ENCODE assay signal across 1 cellular context in the genomic region with DNA sequence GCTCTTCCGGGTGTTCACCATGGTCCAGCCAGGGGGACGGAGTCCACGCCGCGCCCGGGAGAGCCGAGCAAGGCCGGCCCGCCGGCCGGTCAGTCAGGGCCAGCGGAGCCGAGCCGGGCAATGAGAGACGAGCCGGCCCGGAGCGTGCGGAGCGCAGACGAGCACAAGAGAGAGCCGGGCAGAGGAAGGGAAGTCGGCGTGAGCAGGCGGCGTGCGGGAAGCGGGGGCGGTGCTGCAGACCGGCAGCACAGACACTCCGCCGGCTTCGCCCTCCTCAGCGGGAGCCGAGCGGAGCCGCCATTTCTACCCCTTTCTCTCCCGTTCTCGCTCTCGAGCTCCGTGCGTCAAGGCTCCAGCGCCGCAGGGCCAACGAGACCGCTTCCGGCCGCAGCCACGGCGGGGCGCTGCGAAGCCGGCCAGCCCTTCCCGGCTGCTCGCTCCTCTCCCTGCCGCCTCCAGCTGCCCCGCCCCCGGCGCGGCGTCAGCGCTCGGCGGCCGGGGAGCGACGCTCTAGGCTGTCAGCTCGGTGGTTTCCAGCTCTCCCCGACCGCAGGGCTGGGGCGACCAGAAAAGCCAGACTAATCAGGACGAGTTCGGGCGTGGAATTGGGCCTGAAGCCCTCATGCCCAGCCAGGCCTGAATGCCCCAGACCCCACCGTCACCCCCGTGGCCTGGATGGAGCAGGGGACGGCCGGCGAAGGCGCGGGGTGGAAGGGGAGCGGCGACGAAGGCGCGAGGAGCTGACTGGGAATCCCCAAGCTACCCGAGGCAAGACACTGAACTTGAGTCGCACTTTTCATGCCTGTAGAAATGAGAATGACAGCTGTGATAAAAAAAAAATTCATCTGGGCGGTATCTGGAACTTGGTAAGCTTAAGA.
TF ChIP-seq lines count a peak whose summit lies in the region.

ATAD2B (minus strand) TSS at position 374 of the 878 bp plus-strand sequence; CDS start at position 21, 353 bp downstream.

TF ChIP-seq in K562, 482 proteins besides CTCF, POLR2A, EP300 and RAD21 (continued from another document and continues in another):
- TF ChIP-seq, protein P1, sequence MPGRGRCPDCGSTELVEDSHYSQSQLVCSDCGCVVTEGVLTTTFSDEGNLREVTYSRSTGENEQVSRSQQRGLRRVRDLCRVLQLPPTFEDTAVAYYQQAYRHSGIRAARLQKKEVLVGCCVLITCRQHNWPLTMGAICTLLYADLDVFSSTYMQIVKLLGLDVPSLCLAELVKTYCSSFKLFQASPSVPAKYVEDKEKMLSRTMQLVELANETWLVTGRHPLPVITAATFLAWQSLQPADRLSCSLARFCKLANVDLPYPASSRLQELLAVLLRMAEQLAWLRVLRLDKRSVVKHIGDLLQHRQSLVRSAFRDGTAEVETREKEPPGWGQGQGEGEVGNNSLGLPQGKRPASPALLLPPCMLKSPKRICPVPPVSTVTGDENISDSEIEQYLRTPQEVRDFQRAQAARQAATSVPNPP (IDR thresholded peaks at IDR 0.05; ENCODE audit: borderline replicate concordance, insufficient read depth, insufficient read length), result no peak
- no peak for TF ChIP-seq HDGF (IDR thresholded peaks at IDR 0.05)
- TF ChIP-seq KAT8 (IDR thresholded peaks at IDR 0.05; ENCODE audit: low read depth), result no peak
- TF ChIP-seq MEF2D (tag; conservative IDR thresholded peaks at IDR 0.05; ENCODE audit: low read depth), result no peak
- no peak for TF ChIP-seq ZNF449 (CRISPR knock-in tag; IDR thresholded peaks at IDR 0.05)
- no peak for TF ChIP-seq ZNF280B (CRISPR knock-in tag; IDR thresholded peaks at IDR 0.05)
- no peak for TF ChIP-seq LEF1 (IDR thresholded peaks at IDR 0.05)
- no peak; the same call in 1 of the 2 replicates for TF ChIP-seq MXI1 (IDR thresholded peaks at IDR 0.05; ENCODE audit: low read depth, low read length)
- peak; percentile 42 for TF ChIP-seq ZBED1 (IDR thresholded peaks at IDR 0.05)
- peak; percentile 99 for TF ChIP-seq KAT7 (CRISPR knock-in tag; IDR thresholded peaks at IDR 0.05; ENCODE audit: borderline replicate concordance)
- TF ChIP-seq ZNF280A (IDR thresholded peaks at IDR 0.05; ENCODE audit: low read depth, partially characterized antibody), result no peak
- TF ChIP-seq XRCC5 (IDR thresholded peaks at IDR 0.05; ENCODE audit: low read depth, low read length), result peak; percentile 93
- TF ChIP-seq HMG20B (CRISPR knock-in tag; IDR thresholded peaks at IDR 0.05), result no peak
- TF ChIP-seq PATZ1 (CRISPR knock-in tag; IDR thresholded peaks at IDR 0.05; ENCODE audit: borderline replicate concordance), result no peak
- peak; percentile 5 for TF ChIP-seq NUFIP1 (IDR thresholded peaks at IDR 0.05; ENCODE audit: partially characterized antibody)
- peak; percentile 55; the same call in 1 of the 2 replicates for TF ChIP-seq STAG1 (CRISPR knock-in tag; IDR thresholded peaks at IDR 0.05; ENCODE audit: borderline replicate concordance)
- peak in 1 of 2 experiments; percentile 85; a peak in 1 of 4 replicates for TF ChIP-seq BCLAF1 (IDR thresholded peaks at IDR 0.05; ENCODE audit: borderline replicate concordance in 1 of 2, control insufficient read depth in 1 of 2, low read depth in 2 of 2, low read length in 1 of 2)
- no peak for TF ChIP-seq TSC22D4 (tag; IDR thresholded peaks at IDR 0.05)
- TF ChIP-seq, protein P2, sequence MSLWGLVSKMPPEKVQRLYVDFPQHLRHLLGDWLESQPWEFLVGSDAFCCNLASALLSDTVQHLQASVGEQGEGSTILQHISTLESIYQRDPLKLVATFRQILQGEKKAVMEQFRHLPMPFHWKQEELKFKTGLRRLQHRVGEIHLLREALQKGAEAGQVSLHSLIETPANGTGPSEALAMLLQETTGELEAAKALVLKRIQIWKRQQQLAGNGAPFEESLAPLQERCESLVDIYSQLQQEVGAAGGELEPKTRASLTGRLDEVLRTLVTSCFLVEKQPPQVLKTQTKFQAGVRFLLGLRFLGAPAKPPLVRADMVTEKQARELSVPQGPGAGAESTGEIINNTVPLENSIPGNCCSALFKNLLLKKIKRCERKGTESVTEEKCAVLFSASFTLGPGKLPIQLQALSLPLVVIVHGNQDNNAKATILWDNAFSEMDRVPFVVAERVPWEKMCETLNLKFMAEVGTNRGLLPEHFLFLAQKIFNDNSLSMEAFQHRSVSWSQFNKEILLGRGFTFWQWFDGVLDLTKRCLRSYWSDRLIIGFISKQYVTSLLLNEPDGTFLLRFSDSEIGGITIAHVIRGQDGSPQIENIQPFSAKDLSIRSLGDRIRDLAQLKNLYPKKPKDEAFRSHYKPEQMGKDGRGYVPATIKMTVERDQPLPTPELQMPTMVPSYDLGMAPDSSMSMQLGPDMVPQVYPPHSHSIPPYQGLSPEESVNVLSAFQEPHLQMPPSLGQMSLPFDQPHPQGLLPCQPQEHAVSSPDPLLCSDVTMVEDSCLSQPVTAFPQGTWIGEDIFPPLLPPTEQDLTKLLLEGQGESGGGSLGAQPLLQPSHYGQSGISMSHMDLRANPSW (CRISPR knock-in tag; IDR thresholded peaks at IDR 0.05), result no peak
- TF ChIP-seq, protein P3, sequence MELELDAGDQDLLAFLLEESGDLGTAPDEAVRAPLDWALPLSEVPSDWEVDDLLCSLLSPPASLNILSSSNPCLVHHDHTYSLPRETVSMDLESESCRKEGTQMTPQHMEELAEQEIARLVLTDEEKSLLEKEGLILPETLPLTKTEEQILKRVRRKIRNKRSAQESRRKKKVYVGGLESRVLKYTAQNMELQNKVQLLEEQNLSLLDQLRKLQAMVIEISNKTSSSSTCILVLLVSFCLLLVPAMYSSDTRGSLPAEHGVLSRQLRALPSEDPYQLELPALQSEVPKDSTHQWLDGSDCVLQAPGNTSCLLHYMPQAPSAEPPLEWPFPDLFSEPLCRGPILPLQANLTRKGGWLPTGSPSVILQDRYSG (tag; conservative IDR thresholded peaks at IDR 0.05; ENCODE audit: low read depth), result no peak
- no peak for TF ChIP-seq ZNF764 (CRISPR knock-in tag; IDR thresholded peaks at IDR 0.05; ENCODE audit: low read depth)
- TF ChIP-seq ZBTB5 (IDR thresholded peaks at IDR 0.05), result no peak
- TF ChIP-seq MCM3 (IDR thresholded peaks at IDR 0.05), result no peak
- TF ChIP-seq TAL1 (IDR thresholded peaks at IDR 0.05), result no peak
- no peak for TF ChIP-seq ZNF253 (CRISPR knock-in tag; conservative IDR thresholded peaks at IDR 0.05)
- TF ChIP-seq, protein P4, sequence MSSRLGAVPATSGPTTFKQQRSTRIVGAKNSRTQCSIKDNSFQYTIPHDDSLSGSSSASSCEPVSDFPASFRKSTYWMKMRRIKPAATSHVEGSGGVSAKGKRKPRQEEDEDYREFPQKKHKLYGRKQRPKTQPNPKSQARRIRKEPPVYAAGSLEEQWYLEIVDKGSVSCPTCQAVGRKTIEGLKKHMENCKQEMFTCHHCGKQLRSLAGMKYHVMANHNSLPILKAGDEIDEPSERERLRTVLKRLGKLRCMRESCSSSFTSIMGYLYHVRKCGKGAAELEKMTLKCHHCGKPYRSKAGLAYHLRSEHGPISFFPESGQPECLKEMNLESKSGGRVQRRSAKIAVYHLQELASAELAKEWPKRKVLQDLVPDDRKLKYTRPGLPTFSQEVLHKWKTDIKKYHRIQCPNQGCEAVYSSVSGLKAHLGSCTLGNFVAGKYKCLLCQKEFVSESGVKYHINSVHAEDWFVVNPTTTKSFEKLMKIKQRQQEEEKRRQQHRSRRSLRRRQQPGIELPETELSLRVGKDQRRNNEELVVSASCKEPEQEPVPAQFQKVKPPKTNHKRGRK (tag; IDR thresholded peaks at IDR 0.05), result no peak
- TF ChIP-seq CREB1 (IDR thresholded peaks at IDR 0.05), result peak; percentile 87
- TF ChIP-seq CREB1 (CRISPR knock-in tag; IDR thresholded peaks at IDR 0.05), result peak; percentile 91
- TF ChIP-seq SP1 (CRISPR knock-in tag; IDR thresholded peaks at IDR 0.05), result peak; percentile 92
- no peak for TF ChIP-seq NFATC3 (IDR thresholded peaks at IDR 0.05)
- no peak for TF ChIP-seq NR2C2 (CRISPR knock-in tag; IDR thresholded peaks at IDR 0.05)
- peak; percentile 39; the same call in 1 of the 2 replicates for TF ChIP-seq NR2C2 (tag; IDR thresholded peaks at IDR 0.05)
- TF ChIP-seq KDM5B (IDR thresholded peaks at IDR 0.05; ENCODE audit: insufficient replicate concordance, low read depth, low read length), result peak; percentile 85
- TF ChIP-seq BMI1 (IDR thresholded peaks at IDR 0.05; ENCODE audit: low read length), result no peak
